In genomic region chr4:5203925-5204324, GRCh38 we compare ENCODE assay signal across 20 cellular contexts.
DNase-seq lines count a peak whose midpoint lies in the region; ATAC-seq, FAIRE-seq and TF ChIP-seq lines count a peak whose summit lies in the region.
"Had no signal": no experiment of that assay in that cellular context is flagged by ENCODE, and none has a peak within 500 bp of the region (broad histone marks: within the 10 kb centered on the region; RNA-seq: fewer than 3 reads in every experiment).

No MANE protein-coding gene starts in this region.

- 21 to 22% methylated on average over 4 of the region's 4 CpGs for WGBS in GM23248 (ENCODE audit: low coverage in 1 of 2, low lambda C conversion rate in 2 of 2, missing lambda C conversion rate in 2 of 2), 2 experiments
- 87% methylated on average over 4 of the region's 4 CpGs; no CpG with 5 or more reads in 1 of the 2 experiments for WGBS in H1 (ENCODE audit: extremely low coverage in 1 of 2, insufficient coverage in 1 of 2, insufficient read length in 1 of 2, insufficient replicate concordance in 2 of 2, low coverage in 1 of 2, low lambda C conversion rate in 2 of 2, missing lambda C conversion rate in 1 of 2), 2 experiments
- WGBS in smooth muscle cell (ENCODE audit: low lambda C conversion rate) = 70% methylated on average over 4 of the region's 4 CpGs

- CTCF ChIA-PET in H1 (lab: Charles Lee; ENCODE audit: partially characterized antibody) = interaction anchor here (0.7 to 1.4 kb wide), 3 partner anchors 9 to 153 kb away, joined by 3 to 7 read pairs (median 3); partner anchors contain the start of gene STK32B

- no peaks in the 10 kb centered on the region for H3K79me2 ChIP-seq in GM23248 (ENCODE audit: insufficient read depth)
- H3K79me2 ChIP-seq in H1 (ENCODE audit: control insufficient read depth in 1 of 2, insufficient read depth in 2 of 2, low read length in 2 of 2) = no peaks in the 10 kb centered on the region
- H3K79me2 ChIP-seq in smooth muscle cell (ENCODE audit: low read depth) = no peaks in the 10 kb centered on the region

- H3K79me1 ChIP-seq in H1 (ENCODE audit: low read depth, low read length) = no peaks in the 10 kb centered on the region

- no peak overlapping the region for H4K91ac ChIP-seq in H1 (replicated peaks; ENCODE audit: insufficient read length, low read length)

- H2BK120ac ChIP-seq in H1 (replicated peaks; ENCODE audit: low read depth, low read length) = no peak overlapping the region

- no peak overlapping the region for H3K23ac ChIP-seq in H1 (ENCODE audit: insufficient read length)

- H3K27me3 ChIP-seq in GM23248 (replicated peaks; ENCODE audit: insufficient read depth) (no peaks in the 10 kb centered on the region), H1 (replicated peaks in 1 of 4; ENCODE audit: control insufficient read depth in 3 of 4, extremely low read depth in 1 of 4, insufficient read depth in 3 of 4, low read length in 3 of 4) (no peaks in the 10 kb centered on the region), gastrocnemius medialis (no peaks in the 10 kb centered on the region), smooth muscle cell (ENCODE audit: low read depth) (no peaks in the 10 kb centered on the region)

- TF ChIP-seq EP300 in H1 (IDR thresholded peaks at IDR 0.05; ENCODE audit: borderline replicate concordance in 1 of 2, low read depth in 2 of 2, low read length in 2 of 2) = no peak

- H2BK12ac ChIP-seq in H1 (ENCODE audit: low read depth, low read length) = peak overlapping the region; percentile 62; the same call in 1 of the 2 replicates

- H3K9me3 ChIP-seq in GM23248 (ENCODE audit: low read depth) = no peaks in the 10 kb centered on the region
- H3K9me3 ChIP-seq in H1 (ENCODE audit: insufficient read depth in 2 of 2, low read depth in 1 of 2, low read length in 1 of 2) = peaks cover 3 to 9% of the 10 kb centered on the region in 2 experiments; a peak in 3 of 4 replicates
- no peaks in the 10 kb centered on the region for H3K9me3 ChIP-seq in gastrocnemius medialis
- H3K9me3 ChIP-seq in smooth muscle cell (replicated peaks; ENCODE audit: low read depth) = no peaks in the 10 kb centered on the region

- H3K9me2 ChIP-seq in GM23248 (ENCODE audit: insufficient read depth) = no peaks in the 10 kb centered on the region

- H3F3A ChIP-seq in GM23248 (ENCODE audit: insufficient read depth) = peaks cover 10% of the 10 kb centered on the region; the same call in 1 of the 2 replicates
- H3F3A ChIP-seq in smooth muscle cell (ENCODE audit: low read depth) = no peaks in the 10 kb centered on the region

- POLR2A ChIA-PET in H1 (lab: Charles Lee; ENCODE audit: partially characterized antibody) = no interaction called here

- H3K18ac ChIP-seq in H1 (ENCODE audit: extremely low read depth, low read length) = 0 out of 2 replicates have a peak overlapping the region, but pooled peaks have one; percentile 22

- no peak overlapping the region for H3K9ac ChIP-seq in GM23248
- no peak overlapping the region for H3K9ac ChIP-seq in H1 (replicated peaks in 1 of 4; ENCODE audit: extremely low read depth in 1 of 4, low read depth in 3 of 4, low read length in 3 of 4)
- no peak overlapping the region for H3K9ac ChIP-seq in smooth muscle cell (ENCODE audit: low read depth)

- no peak overlapping the region for H2BK5ac ChIP-seq in H1 (ENCODE audit: low read depth, low read length)

- H2BK15ac ChIP-seq in H1 (ENCODE audit: low read length) = no peak overlapping the region

- no peak overlapping the region for H2AK5ac ChIP-seq in H1 (ENCODE audit: low read depth, low read length)

- no peak for TF ChIP-seq POLR2A in H1 (IDR thresholded peaks at IDR 0.05; ENCODE audit: control extremely low read depth in 1 of 2, low read depth in 2 of 2, low read length in 2 of 2)
- no peak for TF ChIP-seq POLR2A in gastrocnemius medialis (IDR thresholded peaks at IDR 0.05)

- ATAC-seq in gastrocnemius medialis = peak; percentile 36
- ATAC-seq: HCT116 had no signal

- TF ChIP-seq CTCF in AG09319 (IDR thresholded peaks at IDR 0.05; ENCODE audit: low read depth, low read length) (no peak), H1 (IDR thresholded peaks at IDR 0.05; ENCODE audit: control extremely low read depth in 1 of 3, insufficient read depth in 1 of 3, low read depth in 1 of 3, low read length in 3 of 3) (no peak), gastrocnemius medialis (IDR thresholded peaks at IDR 0.05 in 4 of 5, conservative IDR thresholded peaks at IDR 0.05 in 1 of 5) (no peak), smooth muscle cell (IDR thresholded peaks at IDR 0.05; ENCODE audit: borderline replicate concordance, insufficient read depth, poor library complexity, severe bottlenecking) (no peak)

- DNase-seq in AG09319 (ENCODE audit: extremely low read depth, low read depth) = peak; percentile 32
- DNase-seq in GM23248 = peak; percentile 28
- no peak for DNase-seq in H1 (ENCODE audit: low read depth in 1 of 2, low spot score in 2 of 2)
- no peak for DNase-seq in gastrocnemius medialis
- no peak for DNase-seq in smooth muscle cell (lab: John Stamatoyannopoulos, UW; ENCODE audit: unreplicated experiment)
- no peak for DNase-seq in activated T-cell treated with anti-CD3 and anti-CD28 coated beads, Interleukin-2, amount 50 U/mL, for 48 hours
- no peak for DNase-seq in stimulated activated CD4-positive, alpha-beta T cell treated with anti-CD3 and anti-CD28 coated beads, Interleukin-4, amount 100 ng/mL, for 4 hours
- DNase-seq: DMS53, GOT3, KG1, NCI-H1092 treated with DMSO at 0.1 percent for 48 hours, NCI-H1436 treated with DMSO at 0.1 percent for 48 hours, NCI-H2029 treated with DMSO at 0.1 percent for 48 hours, NCI-H2171 treated with DMSO at 0.1 percent for 48 hours, NCI-H524 treated with DMSO at 0.1 percent for 48 hours, OCI-M1, Right ventricle myocardium superior had no signal

- in situ Hi-C loops in GM23248 (cut with MboI) = no loop called here
- in situ Hi-C loops in gastrocnemius medialis (cut with MboI; ENCODE audit: low sequenced_read_pairs in 4 of 4) = no loop called here

- H2AFZ ChIP-seq in GM23248 (no peak overlapping the region), H1 (ENCODE audit: low read length) (no peak overlapping the region), smooth muscle cell (ENCODE audit: low read depth) (no peak overlapping the region)

- H3K4me2 ChIP-seq in GM23248 (ENCODE audit: unreplicated experiment) (no peak overlapping the region), H1 (ENCODE audit: insufficient read depth in 1 of 2, low read depth in 2 of 2, low read length in 2 of 2) (no peak overlapping the region), smooth muscle cell (no peak overlapping the region)

- no peak for FAIRE-seq in H1 (lab: Jason Lieb, UNC)
- FAIRE-seq: D721Med, GM12891 had no signal

- H3K27ac ChIP-seq in GM23248 = no peak overlapping the region
- no peak overlapping the region for H3K27ac ChIP-seq in H1 (ENCODE audit: low read depth, low read length)
- no peak overlapping the region for H3K27ac ChIP-seq in gastrocnemius medialis
- H3K27ac ChIP-seq in smooth muscle cell (ENCODE audit: low read depth) = no peak overlapping the region

- H3K4me3 ChIP-seq in GM23248 (no peak overlapping the region), H1 (ENCODE audit: extremely low read depth in 1 of 4, insufficient read depth in 2 of 4, low read depth in 3 of 4, low read length in 4 of 4) (no peak overlapping the region), gastrocnemius medialis (no peak overlapping the region), smooth muscle cell (no peak overlapping the region)

- H3K23me2 ChIP-seq in H1 (ENCODE audit: low read depth, low read length) = 0 out of 2 replicates have a peak, but pooled peaks cover under 1% of the 10 kb centered on the region

- peak overlapping the region; percentile 36; the same call in 1 of the 2 replicates for H2BK20ac ChIP-seq in H1 (ENCODE audit: low read length)

- H4K20me1 ChIP-seq in GM23248 (ENCODE audit: insufficient read depth) (no peaks in the 10 kb centered on the region), H1 (replicated peaks in 1 of 2; ENCODE audit: control insufficient read depth in 1 of 2, insufficient read depth in 2 of 2, low read length in 2 of 2) (no peaks in the 10 kb centered on the region), smooth muscle cell (ENCODE audit: low read depth) (no peaks in the 10 kb centered on the region)

- intact Hi-C loops in gastrocnemius medialis (cut with DNase I; ENCODE audit: low total_unique reads) = no loop called here

- no peak overlapping the region for H3K4ac ChIP-seq in H1 (replicated peaks; ENCODE audit: insufficient read length, low read depth, low read length)

- no peak overlapping the region for H4K8ac ChIP-seq in H1 (ENCODE audit: extremely low read depth, insufficient read depth, low read length)

- TF ChIP-seq RAD21 in H1 (IDR thresholded peaks at IDR 0.05 in 1 of 2, conservative IDR thresholded peaks at IDR 0.05 in 1 of 2; ENCODE audit: low read depth in 2 of 2, low read length in 2 of 2) = no peak

- no peak overlapping the region for H3K14ac ChIP-seq in H1 (ENCODE audit: insufficient read length)

- H3K36me3 ChIP-seq in GM23248 (ENCODE audit: low read depth) (no peaks in the 10 kb centered on the region), H1 (ENCODE audit: control insufficient read depth in 2 of 4, insufficient read depth in 4 of 4, low read length in 3 of 4) (no peaks in the 10 kb centered on the region), gastrocnemius medialis (no peaks in the 10 kb centered on the region), smooth muscle cell (ENCODE audit: low read depth) (no peaks in the 10 kb centered on the region)

- H3K56ac ChIP-seq in H1 (replicated peaks; ENCODE audit: insufficient read length, low read depth, low read length) = no peak overlapping the region

- H3K4me1 ChIP-seq in GM23248 (ENCODE audit: insufficient read depth) = peaks cover 13% of the 10 kb centered on the region
- H3K4me1 ChIP-seq in H1 (replicated peaks in 1 of 4; ENCODE audit: control insufficient read depth in 3 of 4, insufficient read depth in 4 of 4, low read length in 3 of 4) = peaks cover 2 to 24% (median 10%) of the 10 kb centered on the region in 4 experiments; a peak in 6 of 7 replicates
- H3K4me1 ChIP-seq in gastrocnemius medialis = no peaks in the 10 kb centered on the region
- peaks cover 8% of the 10 kb centered on the region for H3K4me1 ChIP-seq in smooth muscle cell (ENCODE audit: low read depth)

- H4K5ac ChIP-seq in H1 (ENCODE audit: insufficient read length, low read depth, low read length) = no peak overlapping the region

TF ChIP-seq in H1, 55 proteins besides CTCF, POLR2A, EP300 and RAD21:
- TF ChIP-seq SIN3A (conservative IDR thresholded peaks at IDR 0.05 in 1 of 2, IDR thresholded peaks at IDR 0.05 in 1 of 2; ENCODE audit: low read depth in 1 of 2, low read length in 2 of 2) = no peak
- no peak for TF ChIP-seq CEBPB (IDR thresholded peaks at IDR 0.05; ENCODE audit: low read depth, low read length)
- no peak for TF ChIP-seq RXRA (IDR thresholded peaks at IDR 0.05; ENCODE audit: insufficient read depth, low read depth, low read length)
TF ChIP-seq in H1: peak in this region for 0.

Comparison
In these comparisons a context has a peak if more than half of its experiments do, and no peak if none do; other contexts are left out.
1. DNase-seq: peak in AG09319 (single experiment) and GM23248 (single experiment); none in H1 (0 of 2), gastrocnemius medialis (0 of 2), smooth muscle cell (single experiment), activated T-cell treated with anti-CD3 and anti-CD28 coated beads, Interleukin-2, amount 50 U/mL, for 48 hours (0 of 2) and stimulated activated CD4-positive, alpha-beta T cell treated with anti-CD3 and anti-CD28 coated beads, Interleukin-4, amount 100 ng/mL, for 4 hours (0 of 2).